ENCODE assay signal across 25 cellular contexts in genomic region chr2:81895620-81896245, GRCh38.
DNase-seq lines count a peak whose midpoint lies in the region; ATAC-seq, FAIRE-seq and TF ChIP-seq lines count a peak whose summit lies in the region.
"Had no signal": no experiment of that assay in that cellular context is flagged by ENCODE, and none has a peak within 500 bp of the region (broad histone marks: within the 10 kb centered on the region; RNA-seq: fewer than 3 reads in every experiment).

No MANE protein-coding gene starts in this region.

- H3K36me3 Mint-ChIP-seq in astrocyte (ENCODE audit: low read depth, unreplicated experiment), result no peaks in the 10 kb centered on the region
- H3K36me3 Mint-ChIP-seq in MCF 10A (ENCODE audit: insufficient read depth, unreplicated experiment), result no peaks in the 10 kb centered on the region
- H3K36me3 Mint-ChIP-seq: brain; naive thymus-derived CD8-positive, alpha-beta T cell had no signal

- H3K9me2 ChIP-seq in Karpas-422 (replicated peaks; ENCODE audit: insufficient read depth, low read length), result no peaks in the 10 kb centered on the region

- H3K4me1 Mint-ChIP-seq in astrocyte (ENCODE audit: low read depth, unreplicated experiment) (peaks cover 21% of the 10 kb centered on the region), MCF 10A (ENCODE audit: insufficient read depth, unreplicated experiment) (peaks cover 7% of the 10 kb centered on the region)
- H3K4me1 Mint-ChIP-seq: activated CD4-positive, alpha-beta T cell treated with anti-CD3 and anti-CD28 coated beads, Interleukin-2, amount 10 ng/mL, durations not matched to agents 7 days and 5 days; activated naive CD8-positive, alpha-beta T cell treated with anti-CD3 and anti-CD28 coated beads, Interleukin-2, amount 50 U/mL, for 24 hours; naive thymus-derived CD8-positive, alpha-beta T cell had no signal

- H3K9me3 Mint-ChIP-seq in astrocyte (ENCODE audit: unreplicated experiment) (no peaks in the 10 kb centered on the region), MCF 10A (ENCODE audit: unreplicated experiment) (no peaks in the 10 kb centered on the region)
- H3K9me3 Mint-ChIP-seq: brain had no signal

- H3K4me3 Mint-ChIP-seq in astrocyte (ENCODE audit: unreplicated experiment) (no peak overlapping the region), MCF 10A (ENCODE audit: unreplicated experiment) (no peak overlapping the region)
- H3K4me3 Mint-ChIP-seq: activated CD4-positive, alpha-beta T cell treated with anti-CD3 and anti-CD28 coated beads, Interleukin-2, amount 10 ng/mL, durations not matched to agents 7 days and 5 days; activated naive CD8-positive, alpha-beta T cell treated with anti-CD3 and anti-CD28 coated beads, Interleukin-2, amount 50 U/mL, for 24 hours; activated T-cell treated with anti-CD3 and anti-CD28 coated beads, Interleukin-2, amount 50 U/mL, for 4 hours; brain; naive thymus-derived CD8-positive, alpha-beta T cell had no signal

- H3K27me3 ChIP-seq in Karpas-422 (ENCODE audit: low read length), result no peaks in the 10 kb centered on the region
- H3K27me3 ChIP-seq in astrocyte (ENCODE audit: insufficient read depth, low read length), result no peaks in the 10 kb centered on the region
- no peaks in the 10 kb centered on the region for H3K27me3 ChIP-seq in left lung
- no peaks in the 10 kb centered on the region for H3K27me3 ChIP-seq in smooth muscle cell (ENCODE audit: low read depth)

- H3K9me3 ChIP-seq in Karpas-422 (ENCODE audit: low read length), result peaks cover 36% of the 10 kb centered on the region
- no peaks in the 10 kb centered on the region for H3K9me3 ChIP-seq in astrocyte (ENCODE audit: insufficient read depth, low read depth, low read length)
- no peaks in the 10 kb centered on the region for H3K9me3 ChIP-seq in left lung
- H3K9me3 ChIP-seq in smooth muscle cell (replicated peaks; ENCODE audit: low read depth), result no peaks in the 10 kb centered on the region

- H2AFZ ChIP-seq in Karpas-422 (ENCODE audit: low read length), result no peak overlapping the region
- no peak overlapping the region for H2AFZ ChIP-seq in astrocyte (ENCODE audit: low read depth, low read length)
- peak overlapping the region; percentile 52 for H2AFZ ChIP-seq in smooth muscle cell (ENCODE audit: low read depth)

- H3K4me1 ChIP-seq in Karpas-422 (ENCODE audit: low read length) (no peaks in the 10 kb centered on the region), astrocyte (ENCODE audit: insufficient read depth, low read length) (no peaks in the 10 kb centered on the region), left lung (no peaks in the 10 kb centered on the region), smooth muscle cell (ENCODE audit: low read depth) (no peaks in the 10 kb centered on the region)

- WGBS in smooth muscle cell (ENCODE audit: low lambda C conversion rate), result 94% methylated on average over 5 of the region's 5 CpGs

- H3K27ac Mint-ChIP-seq in astrocyte (ENCODE audit: unreplicated experiment) (no peak overlapping the region), MCF 10A (ENCODE audit: low read depth, unreplicated experiment) (no peak overlapping the region)
- H3K27ac Mint-ChIP-seq: activated CD4-positive, alpha-beta T cell treated with anti-CD3 and anti-CD28 coated beads, Interleukin-2, amount 10 ng/mL, durations not matched to agents 7 days and 5 days; activated naive CD8-positive, alpha-beta T cell treated with anti-CD3 and anti-CD28 coated beads, Interleukin-2, amount 50 U/mL, for 24 hours; naive thymus-derived CD8-positive, alpha-beta T cell had no signal

- TF ChIP-seq CTCF in astrocyte (IDR thresholded peaks at IDR 0.05; ENCODE audit: insufficient read depth, low read depth, low read length), result no peak
- no peak for TF ChIP-seq CTCF in left lung (IDR thresholded peaks at IDR 0.05)
- TF ChIP-seq CTCF in smooth muscle cell (IDR thresholded peaks at IDR 0.05; ENCODE audit: borderline replicate concordance, insufficient read depth, poor library complexity, severe bottlenecking), result no peak
- no peak for TF ChIP-seq CTCF in MCF 10A (IDR thresholded peaks at IDR 0.05; ENCODE audit: unreplicated experiment)

- CTCF ChIA-PET in MCF 10A (lab: Yijun Ruan, JAX), result interaction anchor here (1.4 to 3.0 kb wide), 2 partner anchors 571 to 1299 kb away, joined by 5 to 12 read pairs; no protein-coding TSS in a partner anchor

- H3K27me3 Mint-ChIP-seq in astrocyte (ENCODE audit: low read depth, unreplicated experiment), result no peaks in the 10 kb centered on the region
- H3K27me3 Mint-ChIP-seq in MCF 10A (ENCODE audit: insufficient read depth, unreplicated experiment), result no peaks in the 10 kb centered on the region
- H3K27me3 Mint-ChIP-seq: activated CD4-positive, alpha-beta T cell treated with anti-CD3 and anti-CD28 coated beads, Interleukin-2, amount 10 ng/mL, durations not matched to agents 7 days and 5 days; activated naive CD8-positive, alpha-beta T cell treated with anti-CD3 and anti-CD28 coated beads, Interleukin-2, amount 50 U/mL, for 24 hours; brain; naive thymus-derived CD8-positive, alpha-beta T cell had no signal

- H3K27ac ChIP-seq in Karpas-422 (ENCODE audit: low read length), result no peak overlapping the region
- no peak overlapping the region for H3K27ac ChIP-seq in astrocyte (ENCODE audit: low read depth, low read length)
- no peak overlapping the region for H3K27ac ChIP-seq in left lung
- no peak overlapping the region for H3K27ac ChIP-seq in smooth muscle cell (ENCODE audit: low read depth)
- H3K27ac ChIP-seq: C4-2B had no signal

- no peak for FAIRE-seq in astrocyte (lab: Jason Lieb, UNC)
- FAIRE-seq: H1, HepG2, keratinocyte, small intestine had no signal

- ATAC-seq in left lung (peak; percentile 77), HG03520 (IDR thresholded peaks at IDR 0.05; ENCODE audit: unreplicated experiment) (no peak)
- ATAC-seq: activated naive CD8-positive, alpha-beta T cell treated with anti-CD3 and anti-CD28 coated beads, Interleukin-2, amount 50 U/mL, for 24 hours; activated T-cell treated with anti-CD3 and anti-CD28 coated beads, Interleukin-2, amount 50 U/mL, for 4 hours; HepG2; naive thymus-derived CD8-positive, alpha-beta T cell; Panc1 had no signal

- H3K36me3 ChIP-seq in Karpas-422 (ENCODE audit: insufficient read depth, low read length) (no peaks in the 10 kb centered on the region), astrocyte (ENCODE audit: insufficient read depth, low read length) (no peaks in the 10 kb centered on the region), left lung (no peaks in the 10 kb centered on the region), smooth muscle cell (ENCODE audit: low read depth) (no peaks in the 10 kb centered on the region)

- no TSS peak for BruUV-seq in MCF 10A (replicated peaks; lab: Mats Ljungman, UMichigan)

- no peak overlapping the region for H3K9ac ChIP-seq in Karpas-422 (ENCODE audit: low read length)
- H3K9ac ChIP-seq in astrocyte (ENCODE audit: low read length), result no peak overlapping the region
- H3K9ac ChIP-seq in smooth muscle cell (ENCODE audit: low read depth), result no peak overlapping the region

- intact Hi-C loops in left lung (cut with DNase I) (no loop called here), MCF 10A (cut with micrococcal nuclease) (loop anchor here (10.0 kb wide), 2 partner anchors 891 to 1821 kb away; no protein-coding TSS in a partner anchor)

- DNase-seq in Karpas-422 (peak; percentile 11), astrocyte (ENCODE audit: low read depth) (peak; percentile 3), left lung (no peak), smooth muscle cell (lab: John Stamatoyannopoulos, UW; ENCODE audit: unreplicated experiment) (no peak), MCF 10A (ENCODE audit: unreplicated experiment) (no peak)
- DNase-seq in activated CD4-positive, alpha-beta T cell treated with anti-CD3 and anti-CD28 coated beads for 1 hour, result no peak
- DNase-seq: activated CD4-positive, alpha-beta T cell treated with anti-CD3 and anti-CD28 coated beads, Interleukin-2, amount 10 ng/mL, durations not matched to agents 7 days and 5 days; activated naive CD8-positive, alpha-beta T cell treated with anti-CD3 and anti-CD28 coated beads, Interleukin-2, amount 50 U/mL, for 24 hours; activated T-cell treated with anti-CD3 and anti-CD28 coated beads, Interleukin-2, amount 50 U/mL, for 4 hours; Kasumi-1; naive thymus-derived CD8-positive, alpha-beta T cell; NCI-H146; NCI-H2107; occipital lobe; SIG-M5; small intestine; stimulated activated CD4-positive, alpha-beta T cell treated with anti-CD3 and anti-CD28 coated beads, Interleukin-2, amount 100 ng/mL, for 24 hours; T-helper 9 cell had no signal

- H3K4me2 ChIP-seq in Karpas-422 (ENCODE audit: low read depth, low read length, poor library complexity, severe bottlenecking) (no peak overlapping the region), astrocyte (ENCODE audit: low read length) (no peak overlapping the region), smooth muscle cell (no peak overlapping the region)

- no peaks in the 10 kb centered on the region for H3F3A ChIP-seq in smooth muscle cell (ENCODE audit: low read depth)

- H3K79me2 ChIP-seq in Karpas-422 (ENCODE audit: low read length) (no peaks in the 10 kb centered on the region), astrocyte (ENCODE audit: insufficient read depth, low read length) (no peaks in the 10 kb centered on the region), smooth muscle cell (ENCODE audit: low read depth) (no peaks in the 10 kb centered on the region)

- H4K20me1 ChIP-seq in Karpas-422 (ENCODE audit: insufficient read depth, low read depth, low read length) (no peaks in the 10 kb centered on the region), astrocyte (ENCODE audit: insufficient read depth, low read length) (no peaks in the 10 kb centered on the region), smooth muscle cell (ENCODE audit: low read depth) (no peaks in the 10 kb centered on the region)

- H3K4me3 ChIP-seq in Karpas-422 (ENCODE audit: low read length) (no peak overlapping the region), astrocyte (ENCODE audit: insufficient read depth, low read depth, low read length) (no peak overlapping the region), left lung (no peak overlapping the region), smooth muscle cell (peak overlapping the region; percentile 9)

- POLR2A ChIA-PET in MCF 10A (lab: Yijun Ruan, JAX), result no interaction called here

Comparison
In these comparisons a context has a peak if more than half of its experiments do, and no peak if none do; other contexts are left out.
1. DNase-seq: peak in Karpas-422 (single experiment) and astrocyte (single experiment); none in left lung (0 of 2), smooth muscle cell (single experiment), activated CD4-positive, alpha-beta T cell treated with anti-CD3 and anti-CD28 coated beads for 1 hour (single experiment) and MCF 10A (single experiment).